In genomic region chr18:34978953-34979608, GRCh38 we compare ENCODE assay signal across 8 cellular contexts.
DNase-seq lines count a peak whose midpoint lies in the region; ATAC-seq and TF ChIP-seq lines count a peak whose summit lies in the region.

No MANE protein-coding gene starts in this region.

- H3K4me1 ChIP-seq in endodermal cell (ENCODE audit: control insufficient read depth, insufficient read depth, low read length): peaks cover 4% of the 10 kb centered on the region

- H3K27me3 ChIP-seq in endodermal cell (ENCODE audit: control insufficient read depth, insufficient read depth, low read length, poor library complexity, severe bottlenecking): peaks cover 59% of the 10 kb centered on the region

- H3K4me3 Mint-ChIP-seq in endodermal cell (peak overlapping the region; percentile 68), memory B cell (peak overlapping the region; percentile 87)

- H3K4me1 Mint-ChIP-seq in endodermal cell (peaks cover 27% of the 10 kb centered on the region), memory B cell (peaks cover 17% of the 10 kb centered on the region)

- H3K9me3 Mint-ChIP-seq in endodermal cell (no peaks in the 10 kb centered on the region), memory B cell (no peaks in the 10 kb centered on the region)

- 2 to 4% methylated on average over 6 to 9 of the region's 9 CpGs for WGBS in endodermal cell (ENCODE audit: insufficient coverage in 1 of 2, insufficient read length in 1 of 2), 2 experiments

- H3K9ac ChIP-seq in endodermal cell (ENCODE audit: extremely low read depth, low read length, poor library complexity, severe bottlenecking): no peak overlapping the region

- H3K4me3 ChIP-seq in endodermal cell (ENCODE audit: low read length): peak overlapping the region; percentile 89

- H3K27me3 Mint-ChIP-seq in endodermal cell (ENCODE audit: insufficient read depth): peaks cover 69% of the 10 kb centered on the region
- peaks cover 4% of the 10 kb centered on the region for H3K27me3 Mint-ChIP-seq in memory B cell

- ATAC-seq in memory B cell (ENCODE audit: low read depth) (no peak), GM18861 (IDR thresholded peaks at IDR 0.05; ENCODE audit: unreplicated experiment) (no peak)

- no peak for TF ChIP-seq CTCF in endodermal cell (conservative IDR thresholded peaks at IDR 0.05)

- no peaks in the 10 kb centered on the region for H3K36me3 ChIP-seq in endodermal cell (ENCODE audit: control insufficient read depth, insufficient read depth, low read length)

- H3K9me3 ChIP-seq in endodermal cell (ENCODE audit: control insufficient read depth, low read length): no peaks in the 10 kb centered on the region

- H3K36me3 Mint-ChIP-seq in endodermal cell (ENCODE audit: low read depth): no peaks in the 10 kb centered on the region
- H3K36me3 Mint-ChIP-seq in memory B cell: no peaks in the 10 kb centered on the region

- H3K27ac ChIP-seq in endodermal cell (ENCODE audit: low read depth, low read length): no peak overlapping the region

- H3K27ac Mint-ChIP-seq in endodermal cell (no peak overlapping the region), memory B cell (no peak overlapping the region)

- DNase-seq in GM03348 (ENCODE audit: low spot score) (peak; percentile 77), HK-2 (ENCODE audit: unreplicated experiment) (peak; percentile 67), NOMO-1 (lab: John Stamatoyannopoulos, UW; ENCODE audit: unreplicated experiment in 2 of 2) (peak; percentile 81 to 89), endodermal cell (peak; percentile 69), memory B cell (ENCODE audit: low spot score in 2 of 2) (no peak)
- DNase-seq in activated CD8-positive, alpha-beta memory T cell treated with anti-CD3 and anti-CD28 coated beads for 48 hours (ENCODE audit: low read depth in 2 of 3, low spot score in 2 of 3): peak; percentile 19 to 59 (median 39)
- DNase-seq in stimulated activated CD4-positive, alpha-beta T cell treated with anti-CD3 and anti-CD28 coated beads, TNF-alpha, amount 100 ng/mL, for 24 hours (ENCODE audit: low read depth in 3 of 3): peak; percentile 54 to 73 (median 62)

Comparison
In these comparisons a context has a peak if more than half of its experiments do, and no peak if none do; other contexts are left out.
1. DNase-seq: peak in GM03348 (single experiment), HK-2 (single experiment), NOMO-1 (2 of 2), activated CD8-positive, alpha-beta memory T cell treated with anti-CD3 and anti-CD28 coated beads for 48 hours (3 of 3), endodermal cell (single experiment) and stimulated activated CD4-positive, alpha-beta T cell treated with anti-CD3 and anti-CD28 coated beads, TNF-alpha, amount 100 ng/mL, for 24 hours (3 of 3); none in memory B cell (0 of 2).